ENCODE assay signal across 7 cellular contexts in the genomic region with DNA sequence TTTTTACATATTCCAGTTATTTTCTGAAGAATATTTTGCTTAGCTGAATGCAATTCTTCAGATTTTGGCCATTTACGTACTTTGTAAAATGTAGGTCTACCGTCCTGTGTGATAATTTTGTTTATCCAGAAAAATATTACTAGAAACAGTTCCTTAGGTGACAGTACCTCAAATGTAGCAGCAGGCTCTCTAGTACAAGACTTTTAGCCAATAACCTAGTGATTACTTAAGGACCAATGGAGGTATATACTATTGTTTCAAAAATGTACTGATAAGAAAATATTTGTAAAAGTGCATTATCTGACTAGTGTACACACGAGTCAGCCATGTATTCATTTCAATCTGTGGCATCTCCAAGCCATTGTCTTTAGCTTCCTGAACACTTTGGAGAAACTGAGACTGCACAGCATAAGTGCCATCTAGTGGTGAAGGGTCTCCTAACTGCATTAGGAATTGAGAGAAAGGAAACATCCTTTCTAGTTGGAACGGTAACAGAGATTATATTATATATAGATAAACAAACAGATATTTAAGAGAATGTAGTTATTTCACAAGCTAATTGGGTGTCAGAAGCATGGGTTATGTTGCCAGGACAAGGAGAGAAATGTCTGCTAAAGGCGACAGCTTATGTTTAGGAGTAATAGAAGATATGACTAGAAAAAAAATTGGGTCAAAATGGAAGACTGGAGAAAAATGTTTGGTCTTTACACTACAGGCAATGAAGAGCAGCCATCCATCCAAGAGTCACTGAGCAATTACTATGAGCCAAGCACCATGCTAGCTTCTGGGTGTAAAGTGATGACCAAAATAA.
DNase-seq lines count a peak whose midpoint lies in the region; ATAC-seq and TF ChIP-seq lines count a peak whose summit lies in the region.

No MANE protein-coding gene starts in this region.

- no peak overlapping the region for H3K4me3 ChIP-seq in astrocyte of the spinal cord (ENCODE audit: low read depth, low read length)

- POLR2A ChIA-PET in RWPE1 (lab: Yijun Ruan, JAX; ENCODE audit: low non-redundant PET) = no interaction called here

- DNase-seq in GDM1 (lab: John Stamatoyannopoulos, UW) = peak; percentile 52
- DNase-seq in RWPE1 (ENCODE audit: low spot score) = peak; percentile 26
- DNase-seq in astrocyte of the spinal cord (ENCODE audit: low read depth, low spot score) = peak; percentile 80
- DNase-seq in iPS-NIHi11 (ENCODE audit: low spot score) = peak; percentile 28
- DNase-seq in stimulated activated CD4-positive, alpha-beta T cell treated with anti-CD3 and anti-CD28 coated beads, TNF-alpha, amount 100 ng/mL, for 24 hours (ENCODE audit: low read depth in 3 of 3) = peak in 2 of 3 experiments; percentile 18 to 40

- no peak for TF ChIP-seq EP300 in Ishikawa (IDR thresholded peaks at IDR 0.05; ENCODE audit: borderline replicate concordance)

- in situ Hi-C loops in astrocyte of the spinal cord (cut with HindIII; ENCODE audit: low sequenced_read_pairs) = no loop called here

- peak; percentile 53 for ATAC-seq in GM21367 (IDR thresholded peaks at IDR 0.05; ENCODE audit: unreplicated experiment)

- TF ChIP-seq CTCF in RWPE1 (conservative IDR thresholded peaks at IDR 0.05; ENCODE audit: low read depth) (peak; percentile 82), astrocyte of the spinal cord (IDR thresholded peaks at IDR 0.05; ENCODE audit: low read depth, low read length) (peak; percentile 85)

- peak; percentile 90 for TF ChIP-seq RAD21 in Ishikawa (IDR thresholded peaks at IDR 0.05; ENCODE audit: low read depth)

- H3K27ac ChIP-seq in RWPE1 = no peak overlapping the region

- CTCF ChIA-PET in RWPE1 (lab: Yijun Ruan, JAX) = interaction anchor here (0.5 to 2.9 kb wide), 12 partner anchors 39 to 1639 kb away, joined by 3 to 18 read pairs (median 5); no protein-coding TSS in a partner anchor

TF ChIP-seq in Ishikawa, 13 proteins besides CTCF, POLR2A, EP300 and RAD21:
- TF ChIP-seq ZBTB7A (IDR thresholded peaks at IDR 0.05; ENCODE audit: low read depth) (no peak), CEBPB (IDR thresholded peaks at IDR 0.05) (no peak), YY1 (IDR thresholded peaks at IDR 0.05; ENCODE audit: low read depth) (no peak), TEAD4 (IDR thresholded peaks at IDR 0.05) (no peak), EGR1 (IDR thresholded peaks at IDR 0.05) (no peak), MAX (IDR thresholded peaks at IDR 0.05) (no peak), FOXM1 (IDR thresholded peaks at IDR 0.05; ENCODE audit: borderline replicate concordance, low read depth) (no peak), TCF12 (IDR thresholded peaks at IDR 0.05; ENCODE audit: low read depth) (no peak), CREB1 (IDR thresholded peaks at IDR 0.05; ENCODE audit: low read depth) (no peak), REST (IDR thresholded peaks at IDR 0.05; ENCODE audit: low read depth) (no peak)
TF ChIP-seq in Ishikawa: peak in this region for 0.

Comparison
In these comparisons a context has a peak if more than half of its experiments do, and no peak if none do; other contexts are left out.
1. DNase-seq: peak in every context shown above with its lines; median percentile 80 in astrocyte of the spinal cord; 52 in GDM1; 29 in stimulated activated CD4-positive, alpha-beta T cell treated with anti-CD3 and anti-CD28 coated beads, TNF-alpha, amount 100 ng/mL, for 24 hours; 28 in iPS-NIHi11; 26 in RWPE1.